In the genomic region with DNA sequence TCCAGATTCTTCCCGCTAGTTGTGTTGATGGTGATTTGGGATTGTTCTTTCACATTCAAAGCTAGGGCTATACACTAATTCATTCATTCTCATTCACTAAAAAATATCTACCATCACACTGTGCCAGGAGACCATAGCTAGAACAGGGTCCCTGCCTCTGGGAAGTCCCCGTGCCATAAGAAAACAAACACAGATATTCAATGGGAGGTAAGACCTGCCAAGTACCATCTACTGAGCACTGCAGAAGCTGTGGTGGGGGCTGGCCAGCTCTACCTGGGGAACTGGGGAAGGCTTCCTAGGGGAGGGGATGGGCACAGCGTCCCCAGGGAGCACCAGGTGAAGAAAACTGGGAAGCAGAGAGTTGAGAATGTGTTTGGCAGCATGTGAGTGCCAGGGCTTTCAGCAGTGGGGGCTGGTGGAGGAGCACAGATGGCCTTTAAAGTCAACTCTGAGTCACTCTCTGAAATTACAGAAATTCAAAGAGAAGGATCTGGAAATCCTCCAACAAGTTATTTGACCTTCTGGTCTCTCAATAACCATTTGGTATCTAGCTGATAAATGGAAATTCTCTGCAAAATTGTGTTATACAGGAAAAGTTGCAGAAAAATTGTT, we compare ENCODE assay signal across 8 cellular contexts.
A peak's percentile ranks its signal among the peaks of the same experiment; 100 is the strongest.
DNase-seq lines count a peak whose midpoint lies in the region; ATAC-seq and TF ChIP-seq lines count a peak whose summit lies in the region.

No MANE protein-coding gene starts in this region.

- ATAC-seq in IMR-90 (ENCODE audit: low read depth) (peak; percentile 87), HG03432 (IDR thresholded peaks at IDR 0.05; ENCODE audit: unreplicated experiment) (no peak), WTC11 (no peak), GM21619 (IDR thresholded peaks at IDR 0.05; ENCODE audit: unreplicated experiment) (no peak)

- H3K36me3 Mint-ChIP-seq in WTC11 = no peaks in the 10 kb centered on the region

- peak overlapping the region; percentile 12; the same call in 1 of the 2 replicates for H3K4me2 ChIP-seq in IMR-90 (ENCODE audit: low read depth, low read length)

- H2BK15ac ChIP-seq in IMR-90 (ENCODE audit: low read depth, low read length) = no peak overlapping the region

- no peak for TF ChIP-seq CTCF in IMR-90 (conservative IDR thresholded peaks at IDR 0.05; ENCODE audit: low read depth, low read length)
- no peak for TF ChIP-seq CTCF in WTC11 (IDR thresholded peaks at IDR 0.05)

- H3K4me3 Mint-ChIP-seq in WTC11 = no peak overlapping the region

- CTCF ChIA-PET in IMR-90 (lab: Yijun Ruan, JAX) = no interaction called here
- CTCF ChIA-PET in WTC11 (lab: Charles Lee) = interaction anchor here (0.5 to 1.3 kb wide), 3 partner anchors 14 to 278 kb away, joined by 3 read pairs; no protein-coding TSS in a partner anchor

- in situ Hi-C loops in IMR-90 (cut with MboI; ENCODE audit: low sequenced_read_pairs) = no loop called here

- H4K8ac ChIP-seq in IMR-90 (ENCODE audit: low read depth in 2 of 2, low read length in 2 of 2) = no peak overlapping the region

- intact Hi-C loops in IMR-90 (cut with micrococcal nuclease) = no loop called here

- H3K9me3 ChIP-seq in IMR-90 (ENCODE audit: control insufficient read depth, insufficient read depth, low read length) = no peaks in the 10 kb centered on the region

- H4K20me1 ChIP-seq in IMR-90 (ENCODE audit: insufficient read depth, low read length) = no peaks in the 10 kb centered on the region

- H3K18ac ChIP-seq in IMR-90 (ENCODE audit: low read depth, low read length) = no peak overlapping the region

- no peak overlapping the region for H4K5ac ChIP-seq in IMR-90 (ENCODE audit: low read depth, low read length)

- no peaks in the 10 kb centered on the region for H3K27me3 ChIP-seq in IMR-90 (ENCODE audit: control insufficient read depth, insufficient read depth, low read length)

- H2BK20ac ChIP-seq in IMR-90 (ENCODE audit: low read depth, low read length) = no peak overlapping the region

- no CpG with 5 or more reads among the region's 3 CpGs for WGBS in IMR-90 (ENCODE audit: extremely low coverage in 2 of 2, insufficient read length in 1 of 2), 2 experiments

- no peak overlapping the region for H3K56ac ChIP-seq in IMR-90 (ENCODE audit: extremely low read depth, insufficient read depth, low read length)

- dilution Hi-C loops in IMR-90 (cut with HindIII; ENCODE audit: low sequenced_read_pairs, unreplicated experiment) = no loop called here

- H2BK5ac ChIP-seq in IMR-90 (ENCODE audit: low read depth, low read length, poor library complexity, severe bottlenecking) = no peak overlapping the region

- no peak overlapping the region for H3K14ac ChIP-seq in IMR-90 (replicated peaks; ENCODE audit: low read depth, low read length)

- H3K9me1 ChIP-seq in IMR-90 (ENCODE audit: insufficient read depth, low read length) = peaks cover 5% of the 10 kb centered on the region; the same call in 1 of the 2 replicates

- POLR2A ChIA-PET in IMR-90 (lab: Charles Lee; ENCODE audit: unreplicated experiment) = no interaction called here
- POLR2A ChIA-PET in WTC11 (lab: Charles Lee) = no interaction called here

- H4K91ac ChIP-seq in IMR-90 (ENCODE audit: insufficient read depth, low read depth, low read length) = no peak overlapping the region

- no TSS peak for BruUV-seq in IMR-90 (replicated peaks; lab: Mats Ljungman, UMichigan)

- H3K4me1 ChIP-seq in IMR-90 (ENCODE audit: control insufficient read depth, insufficient read depth, low read length) = peaks cover 6% of the 10 kb centered on the region; the same call in 1 of the 2 replicates

- H3K4me3 ChIP-seq in IMR-90 (ENCODE audit: insufficient read depth, low read depth, low read length) = no peak overlapping the region

- peaks cover 8% of the 10 kb centered on the region for H3K9me3 Mint-ChIP-seq in WTC11

- H3K79me1 ChIP-seq in IMR-90 (ENCODE audit: low read depth in 1 of 2, low read length in 2 of 2) = no peaks in the 10 kb centered on the region

- H2AK9ac ChIP-seq in IMR-90 (replicated peaks; ENCODE audit: low read depth, low read length, poor library complexity) = no peak overlapping the region

- no peak overlapping the region for H2BK120ac ChIP-seq in IMR-90 (ENCODE audit: low read depth, low read length)

- no peak overlapping the region for H3K27ac Mint-ChIP-seq in WTC11

- TF ChIP-seq RAD21 in IMR-90 (IDR thresholded peaks at IDR 0.05; ENCODE audit: low read length) = no peak

- H3K4ac ChIP-seq in IMR-90 (ENCODE audit: low read depth, low read length) = no peak overlapping the region

- H3K4me1 Mint-ChIP-seq in WTC11 = no peaks in the 10 kb centered on the region

- no peaks in the 10 kb centered on the region for H3K27me3 Mint-ChIP-seq in WTC11 (ENCODE audit: low read depth)

- H3K36me3 ChIP-seq in IMR-90 (ENCODE audit: control insufficient read depth, insufficient read depth, low read length) = no peaks in the 10 kb centered on the region

- no peak for TF ChIP-seq POLR2A in IMR-90 (IDR thresholded peaks at IDR 0.05; ENCODE audit: low read depth, low read length)

- no peak overlapping the region for H3K27ac ChIP-seq in IMR-90 (ENCODE audit: insufficient read depth, low read length)

- H3K9ac ChIP-seq in IMR-90 (ENCODE audit: low read depth, low read length) = no peak overlapping the region

- peak; percentile 66 for DNase-seq in AG20443 (ENCODE audit: low spot score)
- DNase-seq in IMR-90 = peak; percentile 62
- DNase-seq in activated naive CD4-positive, alpha-beta T cell treated with anti-CD3 and anti-CD28 coated beads, Interleukin-2, amount 50 U/mL, for 16 hours = peak; percentile 21
- DNase-seq in iris pigment epithelial cell (ENCODE audit: low read depth) = peak; percentile 85
- no peak for DNase-seq in SKM-1 treated with dmso at 0.1 percent for 144 hours (lab: John Stamatoyannopoulos, UW; ENCODE audit: unreplicated experiment)
- no peak for DNase-seq in WTC11 (ENCODE audit: low spot score)

- no peak overlapping the region for H2AK5ac ChIP-seq in IMR-90 (ENCODE audit: low read depth, low read length)

- H3K23ac ChIP-seq in IMR-90 (ENCODE audit: low read depth, low read length) = no peak overlapping the region

- peak overlapping the region; percentile 19 for H2AFZ ChIP-seq in IMR-90 (replicated peaks; ENCODE audit: low read length, poor library complexity)

TF ChIP-seq in IMR-90, 13 proteins besides CTCF, POLR2A, EP300 and RAD21:
- TF ChIP-seq MAZ (IDR thresholded peaks at IDR 0.05; ENCODE audit: borderline replicate concordance, low read depth, low read length) (peak; percentile 71; the same call in 1 of the 2 replicates), FOS (IDR thresholded peaks at IDR 0.05; ENCODE audit: low read depth, low read length) (no peak)

TF ChIP-seq in WTC11, 78 proteins besides CTCF, POLR2A, EP300 and RAD21:
- TF ChIP-seq NR1H2 (CRISPR knock-in tag; IDR thresholded peaks at IDR 0.05) (no peak), ETV6 (CRISPR knock-in tag; IDR thresholded peaks at IDR 0.05) (no peak), NFE2L1 (CRISPR knock-in tag; IDR thresholded peaks at IDR 0.05) (no peak)

Comparison
In these comparisons a context has a peak if more than half of its experiments do, and no peak if none do; other contexts are left out.
1. DNase-seq: peak in AG20443 (single experiment), IMR-90 (single experiment), activated naive CD4-positive, alpha-beta T cell treated with anti-CD3 and anti-CD28 coated beads, Interleukin-2, amount 50 U/mL, for 16 hours (single experiment) and iris pigment epithelial cell (single experiment); none in SKM-1 treated with dmso at 0.1 percent for 144 hours (single experiment) and WTC11 (single experiment).